Comparison of ENCODE assay signal across 1 cellular context in genomic region chr11:5809122-5809519, GRCh38.
TF ChIP-seq lines count a peak whose summit lies in the region.

No MANE protein-coding gene starts in this region.

TF ChIP-seq in SK-N-SH, 30 proteins besides CTCF, POLR2A, EP300 and RAD21 (continued from another document):
- TF ChIP-seq REST (IDR thresholded peaks at IDR 0.05; ENCODE audit: low read depth, low read length): no peak
- TF ChIP-seq EZH2phosphoT487 (IDR thresholded peaks at IDR 0.05; ENCODE audit: borderline replicate concordance, low read depth): no peak
- no peak for TF ChIP-seq SIN3A (IDR thresholded peaks at IDR 0.05; ENCODE audit: borderline replicate concordance, low read depth, low read length)
- TF ChIP-seq GATA2 (CRISPR knock-in tag; IDR thresholded peaks at IDR 0.05): no peak
- no peak for TF ChIP-seq USF2 (IDR thresholded peaks at IDR 0.05; ENCODE audit: borderline replicate concordance, low read depth, low read length)
- no peak for TF ChIP-seq CHD2 (IDR thresholded peaks at IDR 0.05; ENCODE audit: low read length, partially characterized antibody)
- no peak for TF ChIP-seq FOXJ3 (CRISPR knock-in tag; IDR thresholded peaks at IDR 0.05)
- no peak for TF ChIP-seq SMC3 (IDR thresholded peaks at IDR 0.05; ENCODE audit: low read depth, low read length)
- TF ChIP-seq POLR2AphosphoS5 (IDR thresholded peaks at IDR 0.05; ENCODE audit: low read depth, low read length): no peak
- no peak for TF ChIP-seq MAX (IDR thresholded peaks at IDR 0.05; ENCODE audit: low read depth)
- no peak for TF ChIP-seq NRF1 (IDR thresholded peaks at IDR 0.05; ENCODE audit: low read depth, low read length)
- TF ChIP-seq ELF1 (IDR thresholded peaks at IDR 0.05): no peak
